20 cellular contexts compared by ENCODE assay signal in the genomic region with DNA sequence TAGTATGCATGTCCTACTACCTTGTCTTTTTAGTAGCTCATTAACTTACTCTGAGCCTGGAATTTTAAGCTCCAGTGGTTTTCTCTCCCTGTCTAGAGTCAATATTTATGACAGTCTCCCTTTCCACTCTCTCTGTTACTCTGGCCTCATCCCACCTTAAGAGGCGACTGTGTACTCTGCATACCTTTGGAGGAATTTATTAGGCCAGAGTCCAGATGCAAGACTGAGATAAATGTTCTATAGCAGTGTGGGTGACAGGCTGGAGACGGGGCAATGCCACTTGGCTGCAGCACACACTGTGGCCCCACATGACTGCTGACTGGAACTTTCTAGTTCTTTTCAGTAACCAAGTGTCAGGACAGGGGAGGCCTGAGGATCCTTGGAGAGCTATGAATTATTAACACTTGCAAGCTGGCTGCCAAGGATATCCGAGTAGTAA. TPM values are rescaled to one million over a fixed set of nuclear protein-coding genes. Genes with fewer than 3 reads are reported as not detected.
A peak's percentile ranks its signal among the peaks of the same experiment; 100 is the strongest.
DNase-seq lines count a peak whose midpoint lies in the region; ATAC-seq and TF ChIP-seq lines count a peak whose summit lies in the region.
"Had no signal": no experiment of that assay in that cellular context is flagged by ENCODE, and none has a peak within 500 bp of the region (broad histone marks: within the 10 kb centered on the region; RNA-seq: fewer than 3 reads in every experiment).

No MANE protein-coding gene starts in this region.

- H3K9me3 Mint-ChIP-seq in activated CD8-positive, alpha-beta T cell treated with anti-CD3 and anti-CD28 coated beads for 36 hours, result no peaks in the 10 kb centered on the region

- POLR2A ChIA-PET in activated CD8-positive, alpha-beta T cell treated with anti-CD3 and anti-CD28 coated beads for 36 hours (lab: Charles Lee), result no interaction called here

- no peak for TF ChIP-seq CTCF in liver (IDR thresholded peaks at IDR 0.05; ENCODE audit: low read depth, low read length, missing input control)
- no peak for TF ChIP-seq CTCF in transverse colon (IDR thresholded peaks at IDR 0.05)
- no peak for TF ChIP-seq CTCF in activated CD8-positive, alpha-beta T cell treated with anti-CD3 and anti-CD28 coated beads for 36 hours (IDR thresholded peaks at IDR 0.05)

- no peak for ATAC-seq in activated CD8-positive, alpha-beta T cell treated with anti-CD3 and anti-CD28 coated beads for 36 hours
- ATAC-seq: heart right ventricle, PC-3 had no signal

- intact Hi-C loops in transverse colon (cut with DNase I; ENCODE audit: low total_unique reads), result no loop called here
- intact Hi-C loops in activated CD8-positive, alpha-beta T cell treated with anti-CD3 and anti-CD28 coated beads for 36 hours (cut with micrococcal nuclease), result no loop called here

- H3K9ac ChIP-seq in duodenal mucosa (ENCODE audit: low read depth in 1 of 2, low read length in 2 of 2), result peak overlapping the region in 1 of 2 donors; percentile 26
- no peak overlapping the region for H3K9ac ChIP-seq in liver (ENCODE audit: low read depth in 1 of 2, low read length in 2 of 2)

- 44% methylated on average over 3 of the region's 3 CpGs for WGBS in liver
- WGBS in transverse colon (ENCODE audit: low coverage in 1 of 2), 2 donors, result 38% methylated on average over 3 of the region's 3 CpGs; no CpG with 5 or more reads in 1 of the 2 donors

- H3K27ac ChIP-seq in duodenal mucosa (ENCODE audit: low read depth, low read length) (peak overlapping the region; percentile 58), liver (ENCODE audit: low read depth in 1 of 2, low read length in 2 of 2) (peak overlapping the region; percentile 54 to 69), transverse colon (no peak overlapping the region)
- H3K27ac ChIP-seq: heart right ventricle, vagina had no signal

- CTCF ChIA-PET in activated CD8-positive, alpha-beta T cell treated with anti-CD3 and anti-CD28 coated beads for 36 hours (lab: Charles Lee), result interaction anchor here (2.5 kb wide), 1 partner anchor 10 kb away, joined by 11 read pairs; no protein-coding TSS in a partner anchor

- no peak overlapping the region for H3K4me3 ChIP-seq in duodenal mucosa (ENCODE audit: low read depth in 1 of 2, low read length in 2 of 2)
- no peak overlapping the region for H3K4me3 ChIP-seq in liver (ENCODE audit: low read depth in 1 of 3, low read length in 3 of 3)
- H3K4me3 ChIP-seq in transverse colon, result no peak overlapping the region
- H3K4me3 ChIP-seq: heart right ventricle, vagina had no signal

- no peak overlapping the region for H3K4me3 Mint-ChIP-seq in activated CD8-positive, alpha-beta T cell treated with anti-CD3 and anti-CD28 coated beads for 36 hours

- H3K36me3 ChIP-seq in duodenal mucosa (ENCODE audit: control insufficient read depth in 1 of 2, insufficient read depth in 2 of 2, low read length in 2 of 2) (no peaks in the 10 kb centered on the region), liver (ENCODE audit: control insufficient read depth in 4 of 4, insufficient read depth in 3 of 4, low read depth in 1 of 4, low read length in 3 of 4) (no peaks in the 10 kb centered on the region), transverse colon (no peaks in the 10 kb centered on the region)
- H3K36me3 ChIP-seq: heart right ventricle, vagina had no signal

- TF ChIP-seq RAD21 in Ishikawa (IDR thresholded peaks at IDR 0.05; ENCODE audit: low read depth), result no peak
- no peak for TF ChIP-seq RAD21 in liver (IDR thresholded peaks at IDR 0.05)

- no peaks in the 10 kb centered on the region for H3K36me3 Mint-ChIP-seq in activated CD8-positive, alpha-beta T cell treated with anti-CD3 and anti-CD28 coated beads for 36 hours (ENCODE audit: low read depth)

- DNase-seq in transverse colon (peak; percentile 14), midbrain (lab: John Stamatoyannopoulos, UW) (no peak), amygdala (lab: John Stamatoyannopoulos, UW) (no peak)
- DNase-seq in activated CD8-positive, alpha-beta T cell treated with anti-CD3 and anti-CD28 coated beads for 36 hours, result no peak
- DNase-seq: activated CD4-positive, alpha-beta T cell treated with anti-CD3 and anti-CD28 coated beads for 4 hours; activated CD8-positive, alpha-beta memory T cell treated with anti-CD3 and anti-CD28 coated beads, Interleukin-2, amount 50 U/mL, for 4 hours; activated gamma-delta T cell treated with Interleukin-2 at 50 U/mL for 16 hours; DMS 273 treated with DMSO at 0.1 percent for 48 hours; effector memory CD4-positive, alpha-beta T cell; heart right ventricle; NCI-H82; PC-3; stimulated activated CD4-positive, alpha-beta T cell treated with anti-CD3 and anti-CD28 coated beads, Interleukin-2, amount 100 ng/mL, for 48 hours had no signal

- no peaks in the 10 kb centered on the region for H3K27me3 Mint-ChIP-seq in activated CD8-positive, alpha-beta T cell treated with anti-CD3 and anti-CD28 coated beads for 36 hours

- no peak for TF ChIP-seq POLR2A in transverse colon (IDR thresholded peaks at IDR 0.05)

- TF ChIP-seq EP300 in Ishikawa (IDR thresholded peaks at IDR 0.05; ENCODE audit: borderline replicate concordance) (peak; percentile 37; the same call in 1 of the 2 replicates), transverse colon (IDR thresholded peaks at IDR 0.05; ENCODE audit: low read depth) (no peak)

- no peaks in the 10 kb centered on the region for H3K27me3 ChIP-seq in duodenal mucosa (ENCODE audit: control insufficient read depth in 1 of 2, insufficient read depth in 2 of 2, low read length in 2 of 2)
- H3K27me3 ChIP-seq in liver (ENCODE audit: control insufficient read depth in 4 of 4, insufficient read depth in 4 of 4, low read length in 3 of 4), result no peaks in the 10 kb centered on the region
- no peaks in the 10 kb centered on the region for H3K27me3 ChIP-seq in transverse colon
- H3K27me3 ChIP-seq: heart right ventricle, vagina had no signal

- no peaks in the 10 kb centered on the region for H3K4me1 Mint-ChIP-seq in activated CD8-positive, alpha-beta T cell treated with anti-CD3 and anti-CD28 coated beads for 36 hours (ENCODE audit: low read depth)

- in situ Hi-C loops in transverse colon (cut with MboI; ENCODE audit: low pct_ligation_motif_present in 1 of 4, low pct_unique_long_range_greater_than_20kb in 1 of 4, low sequenced_read_pairs in 3 of 4), result no loop called here

- no peaks in the 10 kb centered on the region for H3K9me3 ChIP-seq in duodenal mucosa (ENCODE audit: control insufficient read depth in 1 of 2, low read length in 2 of 2)
- no peaks in the 10 kb centered on the region for H3K9me3 ChIP-seq in liver (ENCODE audit: control insufficient read depth in 4 of 4, low read length in 3 of 4)
- no peaks in the 10 kb centered on the region for H3K9me3 ChIP-seq in transverse colon
- H3K9me3 ChIP-seq: heart right ventricle, vagina had no signal

- H3K4me1 ChIP-seq in duodenal mucosa (ENCODE audit: control insufficient read depth in 1 of 2, insufficient read depth in 2 of 2, low read length in 2 of 2) (peaks cover 28 to 46% of the 10 kb centered on the region in 2 donors), liver (ENCODE audit: control insufficient read depth in 4 of 4, insufficient read depth in 4 of 4, low read length in 3 of 4) (peaks cover 11 to 77% (median 54%) of the 10 kb centered on the region in 4 donors), transverse colon (peaks cover 0 to 8% (median 8%) of the 10 kb centered on the region in 4 donors)
- H3K4me1 ChIP-seq: vagina had no signal

- no peak overlapping the region for H3K27ac Mint-ChIP-seq in activated CD8-positive, alpha-beta T cell treated with anti-CD3 and anti-CD28 coated beads for 36 hours

TF ChIP-seq in Ishikawa, 13 proteins besides CTCF, POLR2A, EP300 and RAD21:
- TF ChIP-seq CREB1 (IDR thresholded peaks at IDR 0.05; ENCODE audit: low read depth), result no peak
- TF ChIP-seq, protein P1, sequence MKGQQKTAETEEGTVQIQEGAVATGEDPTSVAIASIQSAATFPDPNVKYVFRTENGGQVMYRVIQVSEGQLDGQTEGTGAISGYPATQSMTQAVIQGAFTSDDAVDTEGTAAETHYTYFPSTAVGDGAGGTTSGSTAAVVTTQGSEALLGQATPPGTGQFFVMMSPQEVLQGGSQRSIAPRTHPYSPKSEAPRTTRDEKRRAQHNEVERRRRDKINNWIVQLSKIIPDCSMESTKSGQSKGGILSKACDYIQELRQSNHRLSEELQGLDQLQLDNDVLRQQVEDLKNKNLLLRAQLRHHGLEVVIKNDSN (IDR thresholded peaks at IDR 0.05), result 0 out of 2 replicates have a peak, but pooled peaks have one; percentile 28
- TF ChIP-seq TEAD4 (IDR thresholded peaks at IDR 0.05), result peak; percentile 57
- TF ChIP-seq TAF1 (IDR thresholded peaks at IDR 0.05; ENCODE audit: low read depth), result no peak
- peak; percentile 53 for TF ChIP-seq NFIC (IDR thresholded peaks at IDR 0.05)
- TF ChIP-seq CEBPB (IDR thresholded peaks at IDR 0.05), result no peak
- peak; percentile 53; the same call in 1 of the 2 replicates for TF ChIP-seq TCF12 (IDR thresholded peaks at IDR 0.05; ENCODE audit: low read depth)

TF ChIP-seq in liver, 16 proteins besides CTCF, POLR2A, EP300 and RAD21:
- TF ChIP-seq RXRA (IDR thresholded peaks at IDR 0.05) (peak; percentile 47 to 48), JUND (IDR thresholded peaks at IDR 0.05) (peak in 1 of 2 donors; percentile 48), ATF3 (IDR thresholded peaks at IDR 0.05) (no peak), FOXA2 (IDR thresholded peaks at IDR 0.05) (peak; percentile 34), MAX (IDR thresholded peaks at IDR 0.05) (peak; percentile 48), YY1 (IDR thresholded peaks at IDR 0.05) (no peak), HNF4A (conservative IDR thresholded peaks at IDR 0.05) (peak; percentile 56 to 62), SP1 (IDR thresholded peaks at IDR 0.05) (peak; percentile 60), HNF4G (IDR thresholded peaks at IDR 0.05) (peak; percentile 42)

RNA-seq across cellular contexts. Expression of gene PDZK1, which starts 4.1 kb away (rescaled TPM):
- 10 to 100 TPM; 40.5 to 85.4 TPM for total RNA-seq in liver
- 10 to 100 TPM; 42.0 to 79.2 TPM for polyA plus RNA-seq in liver
- total RNA-seq in transverse colon, result 1 to 10 TPM in 3 of 4 donors, not detected in 1; 1.9 to 3.0 (median 2.2) TPM
- not detected for total RNA-seq in activated CD8-positive, alpha-beta T cell treated with anti-CD3 and anti-CD28 coated beads for 36 hours

RNA-seq across cellular contexts. Expression of gene CD160, which starts 8.1 kb away (rescaled TPM):
- total RNA-seq in liver (1 to 10 TPM; 1.0 to 1.1 TPM), transverse colon (1 to 10 TPM in 1 of 4 donors, under 1 TPM in 1, not detected in 2; 0.82 to 1.6 TPM)
- 1 to 10 TPM in 1 of 2 donors, under 1 TPM in 1; 0.54 to 1.4 TPM for polyA plus RNA-seq in liver
- 10 to 100 TPM; 13.6 to 16.9 TPM for total RNA-seq in activated CD8-positive, alpha-beta T cell treated with anti-CD3 and anti-CD28 coated beads for 36 hours
- total RNA-seq: LHCN-M2, omental fat pad, PC-3 had no signal
- polyA plus RNA-seq: BJ had no signal

Comparison
In these comparisons a context has a peak if more than half of its experiments do, and no peak if none do; other contexts are left out.
1. H3K27ac ChIP-seq: peak in duodenal mucosa (single experiment) and liver (2 of 2); none in transverse colon (0 of 4).
2. RNA of gene PDZK1, which starts 4.1 kb away (total RNA-seq): 40.5 to 85.4 TPM in liver; 1.9 to 3.0 TPM in transverse colon and not detected in activated CD8-positive, alpha-beta T cell treated with anti-CD3 and anti-CD28 coated beads for 36 hours; every median in the first group is over 10 times any median in the second.
3. RNA of gene CD160, which starts 8.1 kb away (total RNA-seq): 13.6 to 16.9 TPM in activated CD8-positive, alpha-beta T cell treated with anti-CD3 and anti-CD28 coated beads for 36 hours; 1.0 to 1.1 TPM in liver and 0.82 to 1.6 TPM in transverse colon; every median in the first group is over 4 times any median in the second.